Comparison of ENCODE assay signal across 10 cellular contexts in genomic region chr2:106065268-106065982, GRCh38.
A peak's percentile ranks its signal among the peaks of the same experiment; 100 is the strongest.
DNase-seq lines count a peak whose midpoint lies in the region; ATAC-seq and TF ChIP-seq lines count a peak whose summit lies in the region.
"Had no signal": no experiment of that assay in that cellular context is flagged by ENCODE, and none has a peak within 500 bp of the region (broad histone marks: within the 10 kb centered on the region; RNA-seq: fewer than 3 reads in every experiment).

No MANE protein-coding gene starts in this region.

- DNase-seq in stimulated activated CD4-positive, alpha-beta T cell treated with anti-CD3 and anti-CD28 coated beads, Interleukin-15, amount 100 ng/mL, for 24 hours: peak; percentile 39
- DNase-seq in stimulated activated CD4-positive, alpha-beta T cell treated with anti-CD3 and anti-CD28 coated beads, Interleukin-4, amount 100 ng/mL, for 24 hours: no peak
- DNase-seq in aorta (peak; percentile 55 to 82), HuH-7.5 (ENCODE audit: low spot score) (no peak)
- DNase-seq: NCI-H1092 had no signal

- no peaks in the 10 kb centered on the region for H3K79me2 ChIP-seq in neural cell (replicated peaks; ENCODE audit: insufficient read depth, low read length)

- H3K4me1 ChIP-seq in gastroesophageal sphincter (peaks cover 0 to 47% (median 9%) of the 10 kb centered on the region in 3 donors), aorta (ENCODE audit: control insufficient read depth in 1 of 2, insufficient read depth in 2 of 2, low read length in 2 of 2) (no peaks in the 10 kb centered on the region)

- peak in 1 of 2 donors; percentile 22 for TF ChIP-seq POLR2A in gastroesophageal sphincter (IDR thresholded peaks at IDR 0.05)

- H3K4me3 ChIP-seq in gastroesophageal sphincter (peak overlapping the region; percentile 40 to 59), neural cell (ENCODE audit: low read length) (peak overlapping the region; percentile 44), aorta (ENCODE audit: low read length in 2 of 2) (peak overlapping the region; percentile 29 to 32)
- H3K4me3 ChIP-seq: BLaER1 treated with 17β-estradiol and CSF1 and Interleukin-3, amounts not matched to agents 10 nM and 100 nM had no signal

- no peaks in the 10 kb centered on the region for H4K20me1 ChIP-seq in neural cell (ENCODE audit: insufficient read depth)
- H4K20me1 ChIP-seq: BLaER1 treated with 17β-estradiol and CSF1 and Interleukin-3, amounts not matched to agents 10 nM and 100 nM had no signal

- TF ChIP-seq CTCF in gastroesophageal sphincter (IDR thresholded peaks at IDR 0.05): no peak
- no peak for TF ChIP-seq CTCF in neural cell (IDR thresholded peaks at IDR 0.05; ENCODE audit: poor library complexity, severe bottlenecking)

- peaks cover 5% of the 10 kb centered on the region for H3K27me3 ChIP-seq in gastroesophageal sphincter
- H3K27me3 ChIP-seq in neural cell (ENCODE audit: insufficient read depth, low read depth, low read length): peaks cover 18% of the 10 kb centered on the region
- H3K27me3 ChIP-seq in aorta (ENCODE audit: control insufficient read depth in 1 of 2, insufficient read depth in 2 of 2, low read length in 1 of 2): no peaks in the 10 kb centered on the region

- H3K9me2 ChIP-seq in neural cell (ENCODE audit: insufficient read depth, low read length): no peaks in the 10 kb centered on the region

- 24 to 33% methylated on average over 5 of the region's 68 CpGs for WGBS in gastroesophageal sphincter (ENCODE audit: low coverage in 1 of 2), 2 donors
- WGBS in aorta, 2 donors: 6 to 9% methylated on average over 57 to 68 of the region's 68 CpGs

- TF ChIP-seq RAD21 in neural cell (conservative IDR thresholded peaks at IDR 0.05): no peak

- TF ChIP-seq EP300 in gastroesophageal sphincter (IDR thresholded peaks at IDR 0.05) (no peak), neural cell (conservative IDR thresholded peaks at IDR 0.05; ENCODE audit: poor library complexity, severe bottlenecking) (no peak)

- no peaks in the 10 kb centered on the region for H3K36me3 ChIP-seq in gastroesophageal sphincter
- H3K36me3 ChIP-seq in neural cell (ENCODE audit: insufficient read depth, low read length): no peaks in the 10 kb centered on the region
- H3K36me3 ChIP-seq in aorta (ENCODE audit: control insufficient read depth in 1 of 2, insufficient read depth in 2 of 2, low read length in 1 of 2): no peaks in the 10 kb centered on the region
- H3K36me3 ChIP-seq: BLaER1 treated with 17β-estradiol and CSF1 and Interleukin-3, amounts not matched to agents 10 nM and 100 nM had no signal

- H3K9me3 ChIP-seq in gastroesophageal sphincter (no peaks in the 10 kb centered on the region), neural cell (ENCODE audit: low read length) (no peaks in the 10 kb centered on the region), aorta (ENCODE audit: control insufficient read depth, low read length) (no peaks in the 10 kb centered on the region)

- ATAC-seq in gastroesophageal sphincter: peak; percentile 70
- peak; percentile 63 for ATAC-seq in aorta (ENCODE audit: low FRiP score)
- ATAC-seq in GM21367 (IDR thresholded peaks at IDR 0.05; ENCODE audit: unreplicated experiment): no peak
- no peak for ATAC-seq in GM19324 (IDR thresholded peaks at IDR 0.05; ENCODE audit: low FRiP score, unreplicated experiment)

- H2AFZ ChIP-seq in neural cell (ENCODE audit: low read depth, low read length): no peak overlapping the region

- no peak overlapping the region for H3K9ac ChIP-seq in neural cell (ENCODE audit: low read length)
- H3K9ac ChIP-seq: BLaER1 treated with 17β-estradiol and CSF1 and Interleukin-3, amounts not matched to agents 10 nM and 100 nM had no signal

- peak overlapping the region in 3 of 4 donors; percentile 75 to 80 (median 76) for H3K27ac ChIP-seq in gastroesophageal sphincter
- no peak overlapping the region for H3K27ac ChIP-seq in neural cell (ENCODE audit: low read length)
- no peak overlapping the region for H3K27ac ChIP-seq in aorta (ENCODE audit: low read depth in 1 of 2, low read length in 2 of 2)
- H3K27ac ChIP-seq: BLaER1 treated with 17β-estradiol and CSF1 and Interleukin-3, amounts not matched to agents 10 nM and 100 nM had no signal

- H3K4me2 ChIP-seq in neural cell (ENCODE audit: low read length): no peak overlapping the region

- H3F3A ChIP-seq in neural cell (ENCODE audit: insufficient read depth, low read length, poor library complexity, severe bottlenecking): no peaks in the 10 kb centered on the region

- intact Hi-C loops in aorta (cut with DNase I): no loop called here

TF ChIP-seq in neural cell, 6 proteins besides CTCF, POLR2A, EP300 and RAD21:
- TF ChIP-seq EZH2 (IDR thresholded peaks at IDR 0.05; ENCODE audit: borderline replicate concordance, insufficient read depth, low read length, poor library complexity, severe bottlenecking) (no peak), REST (IDR thresholded peaks at IDR 0.05; ENCODE audit: borderline replicate concordance) (no peak), MXI1 (conservative IDR thresholded peaks at IDR 0.05; ENCODE audit: poor library complexity, severe bottlenecking) (no peak), TAF1 (IDR thresholded peaks at IDR 0.05; ENCODE audit: low read depth) (no peak), SMC3 (conservative IDR thresholded peaks at IDR 0.05; ENCODE audit: poor library complexity) (no peak), POLR2AphosphoS5 (IDR thresholded peaks at IDR 0.05) (no peak)

Comparison
In these comparisons a context has a peak if more than half of its experiments do, and no peak if none do; other contexts are left out.
1. DNase-seq: peak in stimulated activated CD4-positive, alpha-beta T cell treated with anti-CD3 and anti-CD28 coated beads, Interleukin-15, amount 100 ng/mL, for 24 hours (single experiment) and aorta (2 of 2); none in stimulated activated CD4-positive, alpha-beta T cell treated with anti-CD3 and anti-CD28 coated beads, Interleukin-4, amount 100 ng/mL, for 24 hours (single experiment) and HuH-7.5 (single experiment).
2. ATAC-seq: peak in gastroesophageal sphincter (single experiment) and aorta (single experiment); none in GM21367 (single experiment) and GM19324 (single experiment).
3. H3K27ac ChIP-seq: peak in gastroesophageal sphincter (3 of 4); none in neural cell (single experiment) and aorta (0 of 2).
4. Peak in every context shown above with its lines, with median percentiles within 50 percentile points of each other: H3K4me3 ChIP-seq.